Comparison of ENCODE assay signal across 20 cellular contexts in the genomic region with DNA sequence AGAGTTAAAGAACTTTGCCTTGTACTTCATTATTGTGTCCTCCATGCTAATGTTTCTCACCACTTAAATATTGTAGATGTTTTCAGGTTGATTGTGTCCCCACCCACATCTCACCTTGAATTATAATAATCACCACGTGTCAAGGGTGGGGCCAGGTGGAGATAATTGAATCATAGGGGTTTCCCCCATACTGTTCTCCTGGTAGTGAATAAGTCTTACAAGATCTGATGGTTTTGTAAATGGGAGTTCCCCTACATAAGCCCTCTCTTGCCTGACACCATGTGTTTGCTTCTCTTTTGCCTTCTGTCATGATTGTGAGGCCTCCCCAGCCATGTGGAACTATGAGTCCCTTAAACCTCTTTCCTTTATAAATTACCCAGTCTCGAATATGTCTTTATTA.
DNase-seq lines count a peak whose midpoint lies in the region; ATAC-seq, FAIRE-seq and TF ChIP-seq lines count a peak whose summit lies in the region.
"Had no signal": no experiment of that assay in that cellular context is flagged by ENCODE, and none has a peak within 500 bp of the region (broad histone marks: within the 10 kb centered on the region; RNA-seq: fewer than 3 reads in every experiment).

No MANE protein-coding gene starts in this region.

- H3K36me3 ChIP-seq in GM23338 (ENCODE audit: insufficient read depth) (no peaks in the 10 kb centered on the region), bronchial epithelial cell (ENCODE audit: control insufficient read depth, insufficient read depth, low read length) (no peaks in the 10 kb centered on the region)
- H3K36me3 ChIP-seq: BLaER1 had no signal

- H3K27me3 ChIP-seq in GM23338 (ENCODE audit: insufficient read depth) (no peaks in the 10 kb centered on the region), bronchial epithelial cell (ENCODE audit: control insufficient read depth, insufficient read depth, low read length) (no peaks in the 10 kb centered on the region)
- H3K27me3 ChIP-seq: BLaER1 had no signal

- H3K4me3 ChIP-seq in GM23338 (no peak overlapping the region), bronchial epithelial cell (ENCODE audit: low read depth, low read length) (no peak overlapping the region)
- H3K4me3 ChIP-seq: BLaER1, GM23248 had no signal

- no peak for FAIRE-seq in bronchial epithelial cell (lab: Jason Lieb, UNC)
- FAIRE-seq: GM12892, GM18507, H54 had no signal

- 0 out of 2 replicates have a peak, but pooled peaks cover 3% of the 10 kb centered on the region for H3K9me2 ChIP-seq in GM23338 (ENCODE audit: insufficient read depth)

- no peaks in the 10 kb centered on the region for H3K36me3 Mint-ChIP-seq in activated CD8-positive, alpha-beta T cell treated with anti-CD3 and anti-CD28 coated beads for 36 hours (ENCODE audit: low read depth)
- no peaks in the 10 kb centered on the region for H3K36me3 Mint-ChIP-seq in activated CD8-positive, alpha-beta T cell treated with anti-CD3 and anti-CD28 coated beads, Interleukin-2, amount 10 ng/mL, durations not matched to agents 7 days and 5 days (ENCODE audit: low read depth)
- peaks cover 13% of the 10 kb centered on the region for H3K36me3 Mint-ChIP-seq in GM23338 (ENCODE audit: low read depth)
- H3K36me3 Mint-ChIP-seq in glutamatergic neuron (ENCODE audit: unreplicated experiment) = peaks cover 8% of the 10 kb centered on the region
- H3K36me3 Mint-ChIP-seq: CD14-positive monocyte; CD4-positive, alpha-beta memory T cell had no signal

- peaks cover 6% of the 10 kb centered on the region; the same call in 1 of the 2 replicates for H4K20me1 ChIP-seq in GM23338 (replicated peaks; ENCODE audit: insufficient read depth)
- H4K20me1 ChIP-seq: BLaER1 had no signal

- peaks cover 7% of the 10 kb centered on the region for H3K9me3 Mint-ChIP-seq in activated CD8-positive, alpha-beta T cell treated with anti-CD3 and anti-CD28 coated beads for 36 hours
- H3K9me3 Mint-ChIP-seq in activated CD8-positive, alpha-beta T cell treated with anti-CD3 and anti-CD28 coated beads, Interleukin-2, amount 10 ng/mL, durations not matched to agents 7 days and 5 days (ENCODE audit: insufficient read depth) = peaks cover 6% of the 10 kb centered on the region
- H3K9me3 Mint-ChIP-seq in GM23338 (peaks cover 16% of the 10 kb centered on the region), glutamatergic neuron (ENCODE audit: unreplicated experiment) (peaks cover 5% of the 10 kb centered on the region)

- intact Hi-C loops in activated CD8-positive, alpha-beta T cell treated with anti-CD3 and anti-CD28 coated beads for 36 hours (cut with micrococcal nuclease) = no loop called here

- no peaks in the 10 kb centered on the region for H3K4me1 Mint-ChIP-seq in activated CD8-positive, alpha-beta T cell treated with anti-CD3 and anti-CD28 coated beads for 36 hours (ENCODE audit: low read depth)
- H3K4me1 Mint-ChIP-seq in activated CD8-positive, alpha-beta T cell treated with anti-CD3 and anti-CD28 coated beads, Interleukin-2, amount 10 ng/mL, durations not matched to agents 7 days and 5 days (ENCODE audit: low read depth) = no peaks in the 10 kb centered on the region
- H3K4me1 Mint-ChIP-seq in GM23338 = peaks cover 25% of the 10 kb centered on the region
- H3K4me1 Mint-ChIP-seq in glutamatergic neuron (ENCODE audit: low read depth, unreplicated experiment) = peaks cover 37% of the 10 kb centered on the region
- H3K4me1 Mint-ChIP-seq: CD14-positive monocyte; CD4-positive, alpha-beta memory T cell had no signal

- peaks cover 11% of the 10 kb centered on the region; the same call in 1 of the 2 replicates for H3K79me2 ChIP-seq in GM23338 (replicated peaks; ENCODE audit: insufficient read depth)

- peak; percentile 47 for ATAC-seq in activated CD8-positive, alpha-beta T cell treated with anti-CD3 and anti-CD28 coated beads for 36 hours
- ATAC-seq in activated CD8-positive, alpha-beta T cell treated with anti-CD3 and anti-CD28 coated beads, Interleukin-2, amount 10 ng/mL, durations not matched to agents 7 days and 5 days = no peak
- ATAC-seq in GM23338 = no peak
- ATAC-seq: HCT116 had no signal

- 0 out of 2 replicates have a peak, but pooled peaks cover 16% of the 10 kb centered on the region for H3K4me1 ChIP-seq in GM23338 (ENCODE audit: insufficient read depth)
- H3K4me1 ChIP-seq: BLaER1 had no signal

- no peak overlapping the region for H3K27ac ChIP-seq in GM23338 (ENCODE audit: low read depth)
- H3K27ac ChIP-seq: BLaER1, GM23248 had no signal

- H3K27me3 Mint-ChIP-seq in activated CD8-positive, alpha-beta T cell treated with anti-CD3 and anti-CD28 coated beads for 36 hours = no peaks in the 10 kb centered on the region
- H3K27me3 Mint-ChIP-seq in activated CD8-positive, alpha-beta T cell treated with anti-CD3 and anti-CD28 coated beads, Interleukin-2, amount 10 ng/mL, durations not matched to agents 7 days and 5 days (ENCODE audit: low read depth) = no peaks in the 10 kb centered on the region
- H3K27me3 Mint-ChIP-seq in GM23338 (ENCODE audit: insufficient read depth, low read depth, poor library complexity) (no peaks in the 10 kb centered on the region), glutamatergic neuron (ENCODE audit: unreplicated experiment) (peaks cover 7% of the 10 kb centered on the region)
- H3K27me3 Mint-ChIP-seq: CD4-positive, alpha-beta memory T cell had no signal

- H3K4me2 ChIP-seq in GM23338 = no peak overlapping the region
- H3K4me2 ChIP-seq: BLaER1 had no signal

- H3K27ac Mint-ChIP-seq in activated CD8-positive, alpha-beta T cell treated with anti-CD3 and anti-CD28 coated beads for 36 hours = no peak overlapping the region
- H3K27ac Mint-ChIP-seq in activated CD8-positive, alpha-beta T cell treated with anti-CD3 and anti-CD28 coated beads, Interleukin-2, amount 10 ng/mL, durations not matched to agents 7 days and 5 days = no peak overlapping the region
- H3K27ac Mint-ChIP-seq in GM23338 (peak overlapping the region; percentile 4; the same call in 1 of the 2 replicates), glutamatergic neuron (ENCODE audit: unreplicated experiment) (peak overlapping the region; percentile 71)
- H3K27ac Mint-ChIP-seq: CD14-positive monocyte; CD4-positive, alpha-beta memory T cell; HFFc6 had no signal

- no peaks in the 10 kb centered on the region for H3F3A ChIP-seq in GM23338 (replicated peaks; ENCODE audit: low read depth)

- POLR2A ChIA-PET in activated CD8-positive, alpha-beta T cell treated with anti-CD3 and anti-CD28 coated beads for 36 hours (lab: Charles Lee) = no interaction called here
- POLR2A ChIA-PET in activated CD8-positive, alpha-beta T cell treated with anti-CD3 and anti-CD28 coated beads, Interleukin-2, amount 10 ng/mL, durations not matched to agents 7 days and 5 days (lab: Charles Lee) = no interaction called here

- CTCF ChIA-PET in activated CD8-positive, alpha-beta T cell treated with anti-CD3 and anti-CD28 coated beads for 36 hours (lab: Charles Lee) = no interaction called here
- CTCF ChIA-PET in activated CD8-positive, alpha-beta T cell treated with anti-CD3 and anti-CD28 coated beads, Interleukin-2, amount 10 ng/mL, durations not matched to agents 7 days and 5 days (lab: Charles Lee) = no interaction called here

- no peak for TF ChIP-seq CTCF in activated CD8-positive, alpha-beta T cell treated with anti-CD3 and anti-CD28 coated beads for 36 hours (IDR thresholded peaks at IDR 0.05)
- TF ChIP-seq CTCF in GM23338 (conservative IDR thresholded peaks at IDR 0.05; ENCODE audit: low read depth in 2 of 2) (no peak), bronchial epithelial cell (IDR thresholded peaks at IDR 0.05; ENCODE audit: insufficient read depth, low read length, severe bottlenecking) (no peak), glutamatergic neuron (IDR thresholded peaks at IDR 0.05; ENCODE audit: partially characterized antibody, unreplicated experiment) (no peak)

- no peak overlapping the region for H3K4me3 Mint-ChIP-seq in activated CD8-positive, alpha-beta T cell treated with anti-CD3 and anti-CD28 coated beads for 36 hours
- H3K4me3 Mint-ChIP-seq in activated CD8-positive, alpha-beta T cell treated with anti-CD3 and anti-CD28 coated beads, Interleukin-2, amount 10 ng/mL, durations not matched to agents 7 days and 5 days = no peak overlapping the region
- H3K4me3 Mint-ChIP-seq in GM23338 (no peak overlapping the region), glutamatergic neuron (ENCODE audit: unreplicated experiment) (no peak overlapping the region)
- H3K4me3 Mint-ChIP-seq: CD14-positive monocyte; CD4-positive, alpha-beta memory T cell; HFFc6 had no signal

- no peak overlapping the region for H2AFZ ChIP-seq in GM23338
- H2AFZ ChIP-seq: GM23248 had no signal

- DNase-seq in activated CD8-positive, alpha-beta T cell treated with anti-CD3 and anti-CD28 coated beads for 36 hours = peak; percentile 4
- DNase-seq in activated CD8-positive, alpha-beta T cell treated with anti-CD3 and anti-CD28 coated beads, Interleukin-2, amount 10 ng/mL, durations not matched to agents 7 days and 5 days = no peak
- no peak for DNase-seq in GM23338 (ENCODE audit: low spot score)
- DNase-seq in bronchial epithelial cell (ENCODE audit: low read depth) = peak; percentile 70
- no peak for DNase-seq in glutamatergic neuron
- DNase-seq in medulla oblongata (ENCODE audit: extremely low spot score) = no peak
- DNase-seq in HuH-7.5 (ENCODE audit: low spot score) = no peak
- DNase-seq: 8988T; CD4-positive, alpha-beta memory T cell; DMS153; DMS79; GDM1; GM23248; HFFc6 had no signal

Comparison
In these comparisons a context has a peak if more than half of its experiments do, and no peak if none do; other contexts are left out.
1. DNase-seq: peak in activated CD8-positive, alpha-beta T cell treated with anti-CD3 and anti-CD28 coated beads for 36 hours (single experiment) and bronchial epithelial cell (single experiment); none in activated CD8-positive, alpha-beta T cell treated with anti-CD3 and anti-CD28 coated beads, Interleukin-2, amount 10 ng/mL, durations not matched to agents 7 days and 5 days (single experiment), GM23338 (single experiment), glutamatergic neuron (single experiment), medulla oblongata (single experiment) and HuH-7.5 (single experiment).
2. H3K27ac Mint-ChIP-seq: peak in GM23338 (single experiment) and glutamatergic neuron (single experiment); none in activated CD8-positive, alpha-beta T cell treated with anti-CD3 and anti-CD28 coated beads for 36 hours (single experiment) and activated CD8-positive, alpha-beta T cell treated with anti-CD3 and anti-CD28 coated beads, Interleukin-2, amount 10 ng/mL, durations not matched to agents 7 days and 5 days (single experiment).